In the genomic region with DNA sequence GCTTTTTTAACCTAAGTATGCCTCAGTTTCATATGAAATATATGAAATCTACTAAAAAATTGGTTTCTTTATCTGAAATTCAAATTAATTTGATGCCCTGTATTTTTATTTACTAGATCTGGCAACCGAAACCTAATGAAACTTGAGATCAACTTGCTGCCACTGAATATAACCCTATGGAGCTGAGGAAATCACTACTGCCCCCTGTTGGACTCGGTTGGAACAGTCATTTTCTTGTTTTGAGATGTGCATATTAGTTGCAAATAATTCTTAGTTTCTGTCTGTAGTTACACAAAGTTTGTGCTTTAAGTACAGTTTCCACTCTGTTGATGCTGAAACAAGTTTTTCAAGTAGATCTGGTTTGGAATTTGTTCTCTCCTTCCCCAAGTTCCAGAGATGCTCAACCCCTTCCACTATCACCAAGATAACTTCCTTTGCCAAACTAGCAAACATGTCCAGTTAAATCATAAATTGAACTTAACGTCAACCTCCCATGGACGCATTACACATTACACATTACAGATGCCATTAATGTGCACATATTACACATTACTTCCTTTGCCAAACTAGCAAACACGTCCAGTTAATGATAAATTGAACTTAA, we compare ENCODE assay signal across 8 cellular contexts. TPM values are rescaled to one million over a fixed set of nuclear protein-coding genes. Genes with fewer than 3 reads are reported as not detected.
DNase-seq lines count a peak whose midpoint lies in the region; ATAC-seq and TF ChIP-seq lines count a peak whose summit lies in the region.

No MANE protein-coding gene starts in this region.

- CTCF ChIA-PET in activated CD8-positive, alpha-beta T cell treated with anti-CD3 and anti-CD28 coated beads for 36 hours (lab: Charles Lee) = no interaction called here

- no peak overlapping the region for H3K4me3 Mint-ChIP-seq in CD14-positive monocyte
- H3K4me3 Mint-ChIP-seq in activated CD8-positive, alpha-beta T cell treated with anti-CD3 and anti-CD28 coated beads for 36 hours = no peak overlapping the region

- H3K4me1 ChIP-seq in foreskin keratinocyte (no peaks in the 10 kb centered on the region), trophoblast cell (ENCODE audit: control insufficient read depth in 1 of 2, insufficient read depth in 2 of 2, low read length in 2 of 2) (no peaks in the 10 kb centered on the region)

- H3K4me3 ChIP-seq in trophoblast cell (ENCODE audit: low read depth, low read length) = no peak overlapping the region

- H2AK5ac ChIP-seq in trophoblast cell (ENCODE audit: low read length) = no peak overlapping the region

- no peaks in the 10 kb centered on the region for H3K36me3 Mint-ChIP-seq in CD14-positive monocyte
- H3K36me3 Mint-ChIP-seq in activated CD8-positive, alpha-beta T cell treated with anti-CD3 and anti-CD28 coated beads for 36 hours (ENCODE audit: low read depth) = no peaks in the 10 kb centered on the region

- H3K27ac ChIP-seq in foreskin keratinocyte (no peak overlapping the region), trophoblast cell (ENCODE audit: low read depth, low read length) (no peak overlapping the region)

- no peak for ATAC-seq in activated CD8-positive, alpha-beta T cell treated with anti-CD3 and anti-CD28 coated beads for 36 hours
- ATAC-seq in foreskin keratinocyte (peak; percentile 53), HG02610 (IDR thresholded peaks at IDR 0.05; ENCODE audit: unreplicated experiment) (no peak), GM21447 (IDR thresholded peaks at IDR 0.05; ENCODE audit: unreplicated experiment) (no peak)

- H3K4me2 ChIP-seq in trophoblast cell (ENCODE audit: low read length) = no peak overlapping the region

- no peak overlapping the region for H2BK120ac ChIP-seq in trophoblast cell (ENCODE audit: insufficient read depth, low read length, poor library complexity)

- no peaks in the 10 kb centered on the region for H3K4me1 Mint-ChIP-seq in CD14-positive monocyte
- no peaks in the 10 kb centered on the region for H3K4me1 Mint-ChIP-seq in activated CD8-positive, alpha-beta T cell treated with anti-CD3 and anti-CD28 coated beads for 36 hours (ENCODE audit: low read depth)

- no peak overlapping the region for H4K91ac ChIP-seq in trophoblast cell (ENCODE audit: low read depth, low read length)

- no peak overlapping the region for H4K8ac ChIP-seq in trophoblast cell (ENCODE audit: low read depth, low read length)

- POLR2A ChIA-PET in activated CD8-positive, alpha-beta T cell treated with anti-CD3 and anti-CD28 coated beads for 36 hours (lab: Charles Lee) = no interaction called here

- WGBS in trophoblast cell (ENCODE audit: extremely low coverage, insufficient coverage, insufficient read length) = no CpG with 5 or more reads among the region's 5 CpGs

- peaks cover 0 to 6% (median 2%) of the 10 kb centered on the region in 3 donors for H3K27me3 Mint-ChIP-seq in CD14-positive monocyte (ENCODE audit: low read depth in 3 of 3)
- H3K27me3 Mint-ChIP-seq in activated CD8-positive, alpha-beta T cell treated with anti-CD3 and anti-CD28 coated beads for 36 hours = peaks cover 2% of the 10 kb centered on the region

- no peak overlapping the region for H2AFZ ChIP-seq in trophoblast cell (ENCODE audit: insufficient read depth, low read length, poor library complexity)

- no peak overlapping the region for H3K14ac ChIP-seq in trophoblast cell (ENCODE audit: low read length)

- no peak overlapping the region for H2BK5ac ChIP-seq in trophoblast cell (ENCODE audit: low read depth, low read length, poor library complexity)

- H3K79me2 ChIP-seq in trophoblast cell (ENCODE audit: control insufficient read depth, insufficient read depth, low read length, poor library complexity) = no peaks in the 10 kb centered on the region

- no peak overlapping the region for H2BK12ac ChIP-seq in trophoblast cell (ENCODE audit: low read length)

- no peak overlapping the region for H3K23ac ChIP-seq in trophoblast cell (ENCODE audit: low read length)

- H3K36me3 ChIP-seq in trophoblast cell (ENCODE audit: control insufficient read depth in 1 of 2, insufficient read depth in 2 of 2, low read length in 2 of 2) = no peaks in the 10 kb centered on the region

- H3K9ac ChIP-seq in trophoblast cell (ENCODE audit: low read length) = no peak overlapping the region

- intact Hi-C loops in CD14-positive monocyte (cut with micrococcal nuclease) = no loop called here
- intact Hi-C loops in activated CD8-positive, alpha-beta T cell treated with anti-CD3 and anti-CD28 coated beads for 36 hours (cut with micrococcal nuclease) = no loop called here

- H3K79me1 ChIP-seq in trophoblast cell (ENCODE audit: low read length) = no peaks in the 10 kb centered on the region

- H4K12ac ChIP-seq in trophoblast cell (ENCODE audit: low read depth, low read length) = no peak overlapping the region

- DNase-seq in CD14-positive monocyte (ENCODE audit: low spot score) (no peak), GM20000 (ENCODE audit: low spot score) (peak; percentile 27), NCI-H460 (ENCODE audit: extremely low read depth, low read depth) (peak; percentile 50), foreskin keratinocyte (peak in 1 of 2 donors; percentile 25), trophoblast cell (peak; percentile 51 to 82)
- peak; percentile 72 for DNase-seq in activated CD8-positive, alpha-beta T cell treated with anti-CD3 and anti-CD28 coated beads for 36 hours

- H3K9me3 Mint-ChIP-seq in CD14-positive monocyte = peaks cover 0 to 5% (median 2%) of the 10 kb centered on the region in 7 donors
- no peaks in the 10 kb centered on the region for H3K9me3 Mint-ChIP-seq in activated CD8-positive, alpha-beta T cell treated with anti-CD3 and anti-CD28 coated beads for 36 hours

- no peak overlapping the region for H3K4ac ChIP-seq in trophoblast cell (ENCODE audit: low read depth, low read length)

- no peaks in the 10 kb centered on the region for H3K9me3 ChIP-seq in trophoblast cell (ENCODE audit: insufficient read depth, low read depth, low read length)

- TF ChIP-seq CTCF in CD14-positive monocyte (IDR thresholded peaks at IDR 0.05) (peak; percentile 76), GM20000 (IDR thresholded peaks at IDR 0.05; ENCODE audit: extremely low read depth, missing control alignments) (peak; percentile 59), foreskin keratinocyte (conservative IDR thresholded peaks at IDR 0.05) (peak; percentile 74)
- peak; percentile 83 for TF ChIP-seq CTCF in activated CD8-positive, alpha-beta T cell treated with anti-CD3 and anti-CD28 coated beads for 36 hours (IDR thresholded peaks at IDR 0.05)

- no peak overlapping the region for H3K27ac Mint-ChIP-seq in CD14-positive monocyte
- H3K27ac Mint-ChIP-seq in activated CD8-positive, alpha-beta T cell treated with anti-CD3 and anti-CD28 coated beads for 36 hours = no peak overlapping the region

- peaks cover 5% of the 10 kb centered on the region for H3K27me3 ChIP-seq in foreskin keratinocyte
- H3K27me3 ChIP-seq in trophoblast cell (ENCODE audit: insufficient read depth, low read length) = no peaks in the 10 kb centered on the region

- H3K18ac ChIP-seq in trophoblast cell (ENCODE audit: low read length) = no peak overlapping the region

RNA-seq across cellular contexts. Expression of a gene that starts 22.2 kb away (rescaled TPM):
- polyA plus RNA-seq in CD14-positive monocyte (10 to 100 TPM; 20.6 to 22.3 TPM), foreskin keratinocyte (11.4 and 12.7 TPM in 2 replicates)
- 77.0 and 78.0 TPM in 2 replicates for total RNA-seq in NCI-H460 (2014; rRNA removed; shearing (Covaris generic))
- 16.6 and 18.3 TPM in 2 replicates for polyA plus RNA-seq in NCI-H460 (2014; cell fraction: nucleus; rRNA removed)
- total RNA-seq in activated CD8-positive, alpha-beta T cell treated with anti-CD3 and anti-CD28 coated beads for 36 hours = 10 to 100 TPM; 54.1 to 61.7 TPM
- 28.8 and 31.7 TPM in 2 replicates for total RNA-seq in foreskin keratinocyte
- polyA plus RNA-seq in trophoblast cell (2013) = 35.4 and 37.4 TPM in 2 replicates
